ENCODE assay signal across 18 cellular contexts in the genomic region with DNA sequence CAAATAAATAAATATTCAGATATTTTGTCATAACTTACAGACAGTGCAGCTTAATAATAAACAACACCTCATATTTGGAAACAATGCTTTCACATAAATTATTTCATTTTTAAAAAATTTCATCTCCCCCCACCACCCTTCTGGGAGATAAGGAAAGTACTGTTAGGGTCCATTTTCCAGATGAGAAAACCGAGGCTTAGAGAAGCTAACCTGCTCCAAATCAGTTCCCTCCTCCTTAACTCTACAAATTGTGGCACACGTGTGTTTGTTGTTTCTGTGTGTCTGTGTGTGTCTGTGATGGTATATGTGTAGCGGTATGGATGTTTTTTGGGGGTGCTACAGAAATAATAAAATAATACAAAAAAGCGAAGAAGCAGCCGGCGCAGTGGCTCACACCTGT.
"Had no signal": no experiment of that assay in that cellular context is flagged by ENCODE, and none has a peak within 500 bp of the region (broad histone marks: within the 10 kb centered on the region; RNA-seq: fewer than 3 reads in every experiment).

No MANE protein-coding gene starts in this region.

- H3K27ac ChIP-seq: HL-60, PC-9 had no signal

- H3K27me3 ChIP-seq: MG63, Peyer's patch had no signal

- H3K36me3 ChIP-seq: MG63 had no signal

- H3K4me3 ChIP-seq: MG63, PC-9, Peyer's patch had no signal

- H3K9me3 ChIP-seq: MG63, Peyer's patch, SK-N-SH had no signal

- H3K4me2 ChIP-seq: PC-9, SK-N-SH had no signal

- DNase-seq: Karpas-422; KG1; MG63; NCI-H1092; NCI-H1436; NCI-H187; NCI-H2171 treated with DMSO at 0.1 percent for 48 hours; NCI-H345; NCI-H446 treated with DMSO at 0.1 percent for 48 hours; NCI-H526; NK-92 treated with Interleukin-12 subunit alpha and Interleukin-12 subunit beta, amount 100 ng/mL, for 24 hours; OCI-M1; PC-9; Peyer's patch; Right ventricle myocardium superior; SK-N-SH; SW 1271 had no signal

- H2AFZ ChIP-seq: PC-9 had no signal

- H3K4me1 ChIP-seq: Peyer's patch had no signal

- H3K9ac ChIP-seq: SK-N-SH had no signal
